ENCODE assay signal across 19 cellular contexts in genomic region chrX:111761578-111762135, GRCh38.
"Had no signal": no experiment of that assay in that cellular context is flagged by ENCODE, and none has a peak within 500 bp of the region (broad histone marks: within the 10 kb centered on the region; RNA-seq: fewer than 3 reads in every experiment).

No MANE protein-coding gene starts in this region.

- H3K4me3 Mint-ChIP-seq: activated naive CD4-positive, alpha-beta T cell treated with anti-CD3 and anti-CD28 coated beads, Interleukin-2, amount 10 ng/mL, durations not matched to agents 7 days and 5 days; activated T-helper 1 cell treated with anti-CD3 and anti-CD28 coated beads, Interleukin-12 subunit alpha, Interleukin-12 subunit beta, Interleukin-2, Interleukin-4 antibody, amounts not matched to agents 30 ng/mL and 10 ng/mL and 1 ng/mL, durations not matched to agents 14 hours and 24 hours and 36 hours; T-helper 1 cell treated with Interleukin-12 subunit alpha and Interleukin-12 subunit beta and Interleukin-4 antibody, amounts not matched to agents 30 μg/mL and 1 μg/mL, for 36 hours had no signal

- DNase-seq: activated CD4-positive, alpha-beta T cell treated with anti-CD3 and anti-CD28 coated beads for 48 hours; activated CD4-positive, alpha-beta T cell treated with anti-CD3 and anti-CD28 coated beads, Interleukin-2, amount 50 U/mL, for 4 hours; activated CD8-positive, alpha-beta memory T cell treated with anti-CD3 and anti-CD28 coated beads for 24 hours; activated effector memory CD4-positive, alpha-beta T cell treated with anti-CD3 and anti-CD28 coated beads, Interleukin-2, amount 50 U/mL, for 16 hours; activated naive CD4-positive, alpha-beta T cell treated with anti-CD3 and anti-CD28 coated beads, Interleukin-2, amount 10 ng/mL, durations not matched to agents 7 days and 5 days; caudate nucleus; colonic mucosa; MM.1S; NCI-H1105; NCI-H1436 treated with DMSO at 0.1 percent for 48 hours; NCI-H187; NCI-H2081; NCI-H446; NCI-H524; Peyer's patch; SHP77 had no signal

- H3K27ac Mint-ChIP-seq: activated T-helper 1 cell treated with anti-CD3 and anti-CD28 coated beads, Interleukin-12 subunit alpha, Interleukin-12 subunit beta, Interleukin-2, Interleukin-4 antibody, amounts not matched to agents 30 ng/mL and 10 ng/mL and 1 ng/mL, durations not matched to agents 14 hours and 24 hours and 36 hours; T-helper 1 cell treated with Interleukin-12 subunit alpha and Interleukin-12 subunit beta and Interleukin-4 antibody, amounts not matched to agents 30 μg/mL and 1 μg/mL, for 36 hours had no signal

- H3K9me3 Mint-ChIP-seq: activated naive CD4-positive, alpha-beta T cell treated with anti-CD3 and anti-CD28 coated beads, Interleukin-2, amount 10 ng/mL, durations not matched to agents 7 days and 5 days; activated T-helper 1 cell treated with anti-CD3 and anti-CD28 coated beads, Interleukin-12 subunit alpha, Interleukin-12 subunit beta, Interleukin-2, Interleukin-4 antibody, amounts not matched to agents 30 ng/mL and 10 ng/mL and 1 ng/mL, durations not matched to agents 14 hours and 24 hours and 36 hours; T-helper 1 cell treated with Interleukin-12 subunit alpha and Interleukin-12 subunit beta and Interleukin-4 antibody, amounts not matched to agents 30 μg/mL and 1 μg/mL, for 36 hours had no signal

- ATAC-seq: activated CD4-positive, CD25-positive, alpha-beta regulatory T cell treated with anti-CD3 and anti-CD28 coated beads, Interleukin-2, amount 50 U/mL, for 24 hours had no signal

- H3K27me3 Mint-ChIP-seq: activated naive CD4-positive, alpha-beta T cell treated with anti-CD3 and anti-CD28 coated beads, Interleukin-2, amount 10 ng/mL, durations not matched to agents 7 days and 5 days had no signal
